In the genomic region with DNA sequence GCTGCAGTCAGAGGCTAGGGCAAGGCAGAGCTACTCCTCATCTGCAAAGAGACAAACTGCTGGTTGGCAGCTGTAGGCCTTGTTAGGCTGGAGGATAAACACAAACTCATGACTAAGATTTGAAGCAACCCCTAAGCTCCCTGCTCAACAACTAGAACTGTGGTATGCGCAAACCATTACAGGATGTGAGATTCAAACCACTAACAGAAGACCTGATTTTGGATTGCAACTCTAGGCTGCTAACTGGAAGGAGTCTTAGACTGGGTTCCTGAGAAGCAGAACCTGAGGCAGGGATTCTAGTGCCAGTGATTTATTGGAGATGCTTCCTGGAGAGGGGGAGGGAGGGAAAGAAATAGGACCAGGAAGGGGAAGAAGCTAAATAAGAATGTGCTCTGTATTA, we compare ENCODE assay signal across 11 cellular contexts.
DNase-seq lines count a peak whose midpoint lies in the region; ATAC-seq and TF ChIP-seq lines count a peak whose summit lies in the region.
"Had no signal": no experiment of that assay in that cellular context is flagged by ENCODE, and none has a peak within 500 bp of the region (broad histone marks: within the 10 kb centered on the region; RNA-seq: fewer than 3 reads in every experiment).

No MANE protein-coding gene starts in this region.

- TF ChIP-seq CTCF in choroid plexus epithelial cell (conservative IDR thresholded peaks at IDR 0.05; ENCODE audit: low read depth, low read length): no peak

- no peak overlapping the region for H3K4me3 ChIP-seq in choroid plexus epithelial cell (ENCODE audit: low read depth, low read length)

- ATAC-seq in GM19467 (IDR thresholded peaks at IDR 0.05; ENCODE audit: unreplicated experiment) (peak; percentile 74), HG03354 (IDR thresholded peaks at IDR 0.05; ENCODE audit: poor library complexity, severe bottlenecking, unreplicated experiment) (peak; percentile 80)
- ATAC-seq: left lobe of liver had no signal

- DNase-seq in ELR (ENCODE audit: low read depth) (peak; percentile 49), choroid plexus epithelial cell (ENCODE audit: low read depth) (peak; percentile 50), NCI-H128 (lab: John Stamatoyannopoulos, UW; ENCODE audit: unreplicated experiment) (no peak), NCI-H1417 (lab: John Stamatoyannopoulos, UW) (no peak), NCI-H187 (lab: John Stamatoyannopoulos, UW) (no peak), SKM-1 (lab: John Stamatoyannopoulos, UW; ENCODE audit: unreplicated experiment) (no peak)
- DNase-seq: KG1; stimulated activated CD4-positive, alpha-beta T cell treated with anti-CD3 and anti-CD28 coated beads, Interleukin-1b, Interleukin-23, amount 100 ng/mL, for 48 hours had no signal

Comparison
In these comparisons a context has a peak if more than half of its experiments do, and no peak if none do; other contexts are left out.
1. DNase-seq: peak in ELR (single experiment) and choroid plexus epithelial cell (single experiment); none in NCI-H128 (single experiment), NCI-H1417 (0 of 3), NCI-H187 (0 of 2) and SKM-1 (single experiment).